ENCODE assay signal across 9 cellular contexts in genomic region chr11:76799061-76799804, GRCh38. TPM values are rescaled to one million over a fixed set of nuclear protein-coding genes. Genes with fewer than 3 reads are reported as not detected.
DNase-seq lines count a peak whose midpoint lies in the region; ATAC-seq, FAIRE-seq and TF ChIP-seq lines count a peak whose summit lies in the region.
"Had no signal": no experiment of that assay in that cellular context is flagged by ENCODE, and none has a peak within 500 bp of the region (broad histone marks: within the 10 kb centered on the region; RNA-seq: fewer than 3 reads in every experiment).

No MANE protein-coding gene starts in this region.

- no peak for TF ChIP-seq EP300 in K562 (IDR thresholded peaks at IDR 0.05; ENCODE audit: low read length)

- H3K9me3 ChIP-seq in K562 (replicated peaks; ENCODE audit: control insufficient read depth, insufficient read depth, low read depth, low read length): no peaks in the 10 kb centered on the region
- H3K9me3 ChIP-seq in iPS-15b (ENCODE audit: control insufficient read depth, insufficient read depth, low read length): no peaks in the 10 kb centered on the region
- no peaks in the 10 kb centered on the region for H3K9me3 ChIP-seq in skeletal muscle tissue (ENCODE audit: control insufficient read depth in 3 of 3, low read length in 3 of 3)

- no TSS peak for BruUV-seq in Calu3 (replicated peaks; lab: Mats Ljungman, UMichigan)
- no TSS peak for BruUV-seq in K562 (replicated peaks; lab: Mats Ljungman, UMichigan)

- POLR2A ChIA-PET in K562 (lab: Yijun Ruan, JAX): interaction anchor here (0.5 to 1.4 kb wide), 6 partner anchors 11 to 230 kb away, joined by 3 to 9 read pairs (median 4); no protein-coding TSS in a partner anchor

- H3K27ac Mint-ChIP-seq in Calu3 (ENCODE audit: unreplicated experiment): peak overlapping the region; percentile 74

- H3K9me1 ChIP-seq in K562 (ENCODE audit: control insufficient read depth, insufficient read depth, low read length): peaks cover 2% of the 10 kb centered on the region

- peak; percentile 97 to 98 for TF ChIP-seq RAD21 in K562 (CRISPR knock-in tag; conservative IDR thresholded peaks at IDR 0.05 in 1 of 2, IDR thresholded peaks at IDR 0.05 in 1 of 2)

- peaks cover 26% of the 10 kb centered on the region; the same call in 2 of the 3 replicates for H3K36me3 ChIP-seq in K562 (ENCODE audit: control insufficient read depth, insufficient read depth, low read length)
- peaks cover 13% of the 10 kb centered on the region for H3K36me3 ChIP-seq in iPS-15b (ENCODE audit: control insufficient read depth, insufficient read depth, low read length)
- H3K36me3 ChIP-seq in skeletal muscle tissue (ENCODE audit: control insufficient read depth in 3 of 3, insufficient read depth in 3 of 3, low read length in 3 of 3): peaks cover 0 to 2% (median 0%) of the 10 kb centered on the region in 3 donors

- peaks cover 3% of the 10 kb centered on the region for H4K20me1 ChIP-seq in K562 (replicated peaks; ENCODE audit: control insufficient read depth, insufficient read depth, low read length)

- peaks cover 39% of the 10 kb centered on the region for H3K36me3 Mint-ChIP-seq in Calu3 (ENCODE audit: insufficient read depth, unreplicated experiment)

- peaks cover 14% of the 10 kb centered on the region for H3K4me1 Mint-ChIP-seq in Calu3 (ENCODE audit: low read depth, unreplicated experiment)

- ATAC-seq in GM21737 (IDR thresholded peaks at IDR 0.05; ENCODE audit: unreplicated experiment): peak; percentile 71
- peak; percentile 98 for ATAC-seq in K562

- H3K4me3 ChIP-seq in K562: no peak overlapping the region
- peak overlapping the region; percentile 48 for H3K4me3 ChIP-seq in iPS-15b (ENCODE audit: low read depth, low read length)
- H3K4me3 ChIP-seq in skeletal muscle tissue (ENCODE audit: low read length in 3 of 3): peak overlapping the region; percentile 24 to 69 (median 33)

- CTCF ChIA-PET in Calu3 (lab: Charles Lee): interaction anchor here (0.7 to 2.8 kb wide), 5 partner anchors 64 to 1146 kb away, joined by 3 to 39 read pairs (median 6); no protein-coding TSS in a partner anchor
- CTCF ChIA-PET in K562 (lab: Yijun Ruan, JAX; ENCODE audit: low intra/inter-chr PET ratio): interaction anchor here (0.7 to 5.4 kb wide), 5 partner anchors 8 to 119 kb away, joined by 3 to 39 read pairs (median 3); no protein-coding TSS in a partner anchor

- 13% methylated on average over 42 of the region's 47 CpGs for WGBS in K562 (ENCODE audit: insufficient coverage, low coverage, missing lambda C conversion rate)

- intact Hi-C loops in Calu3 (cut with micrococcal nuclease; ENCODE audit: unreplicated experiment): loop anchor here (1.0 kb wide), 1 partner anchor 65 kb away; no protein-coding TSS in a partner anchor
- intact Hi-C loops in K562 (cut with micrococcal nuclease): loop anchor here (1.0 kb wide), 1 partner anchor 65 kb away; no protein-coding TSS in a partner anchor

- H3K27me3 ChIP-seq in K562 (ENCODE audit: control insufficient read depth in 2 of 2, insufficient read depth in 2 of 2, low read length in 2 of 2) (no peaks in the 10 kb centered on the region), iPS-15b (ENCODE audit: control insufficient read depth, insufficient read depth, low read length) (no peaks in the 10 kb centered on the region), skeletal muscle tissue (ENCODE audit: control insufficient read depth in 3 of 3, insufficient read depth in 3 of 3, low read length in 3 of 3) (no peaks in the 10 kb centered on the region)

- H3K9me3 Mint-ChIP-seq in Calu3 (ENCODE audit: low read depth, unreplicated experiment): no peaks in the 10 kb centered on the region

- H3K4me2 ChIP-seq in K562 (ENCODE audit: insufficient read depth, low read length): no peak overlapping the region; the same call in 1 of the 2 replicates

- no peaks in the 10 kb centered on the region for H3K27me3 Mint-ChIP-seq in Calu3 (ENCODE audit: unreplicated experiment)

- peak; percentile 46 for FAIRE-seq in K562 (lab: Jason Lieb, UNC)
- FAIRE-seq: TTC549 had no signal

- peak overlapping the region; percentile 70 for H2AFZ ChIP-seq in K562 (ENCODE audit: low read depth, low read length)

- H3K9ac ChIP-seq in K562 (ENCODE audit: insufficient read depth in 1 of 2, low read depth in 2 of 2, low read length in 2 of 2) (peak overlapping the region in 1 of 2 experiments; percentile 86; a peak in 2 of 4 replicates), iPS-15b (ENCODE audit: low read depth, low read length) (peak overlapping the region; percentile 70), skeletal muscle tissue (ENCODE audit: low read depth in 1 of 3, low read length in 3 of 3) (peak overlapping the region; percentile 3 to 70 (median 40))

- in situ Hi-C loops in K562 (cut with MboI): no loop called here

- H3K4me1 ChIP-seq in K562 (replicated peaks in 1 of 2; ENCODE audit: control insufficient read depth in 2 of 2, insufficient read depth in 2 of 2, low read length in 2 of 2) (peaks cover 2 to 21% of the 10 kb centered on the region in 2 experiments; a peak in 3 of 5 replicates), iPS-15b (ENCODE audit: control insufficient read depth, insufficient read depth, low read length) (peaks cover 2% of the 10 kb centered on the region), skeletal muscle tissue (ENCODE audit: control insufficient read depth in 3 of 3, insufficient read depth in 3 of 3, low read length in 3 of 3) (peaks cover 4 to 18% (median 8%) of the 10 kb centered on the region in 3 donors)

- peak overlapping the region; percentile 21 for H3K4me3 Mint-ChIP-seq in Calu3 (ENCODE audit: low read depth, unreplicated experiment)

- peak; percentile 90 for DNase-seq in Calu3
- DNase-seq in MV-4-11 (lab: John Stamatoyannopoulos, UW): peak; percentile 52
- DNase-seq in UCSD-AML1 (lab: John Stamatoyannopoulos, UW; ENCODE audit: unreplicated experiment): peak; percentile 79
- peak; percentile 88 to 96 (median 93) for DNase-seq in K562 (ENCODE audit: extremely low read depth in 1 of 4, low spot score in 3 of 4)
- no peak for DNase-seq in HPDE6-E6E7 (ENCODE audit: extremely low spot score)

- H3K27ac ChIP-seq in K562 (ENCODE audit: extremely low read depth, low read depth, low read length): no peak overlapping the region
- H3K27ac ChIP-seq in skeletal muscle tissue (ENCODE audit: low read depth, low read length): no peak overlapping the region

- peaks cover under 1% of the 10 kb centered on the region; the same call in 1 of the 3 replicates for H3K79me2 ChIP-seq in K562 (ENCODE audit: control insufficient read depth, insufficient read depth, low read length)

- TF ChIP-seq POLR2A in K562 (conservative IDR thresholded peaks at IDR 0.05): 0 out of 2 replicates have a peak, but pooled peaks have one; percentile 40

- TF ChIP-seq CTCF in Calu3 (IDR thresholded peaks at IDR 0.05; ENCODE audit: unreplicated experiment) (peak; percentile 90), K562 (IDR thresholded peaks at IDR 0.05 in 2 of 3, conservative IDR thresholded peaks at IDR 0.05 in 1 of 3; ENCODE audit: insufficient read depth in 2 of 3, low read depth in 1 of 3, low read length in 3 of 3) (peak; percentile 88 to 96 (median 90))

TF ChIP-seq in K562, 482 proteins besides CTCF, POLR2A, EP300 and RAD21 (continues in another document):
- no peak for TF ChIP-seq ZNF277 (CRISPR knock-in tag; IDR thresholded peaks at IDR 0.05; ENCODE audit: borderline replicate concordance)
- TF ChIP-seq CREB5 (CRISPR knock-in tag; IDR thresholded peaks at IDR 0.05): no peak
- TF ChIP-seq SP1 (CRISPR knock-in tag; IDR thresholded peaks at IDR 0.05): peak; percentile 59; the same call in 1 of the 2 replicates

RNA-seq across cellular contexts. Expression of gene TSKU, which starts 16.1 kb away (rescaled TPM):
- 49.0 and 56.1 TPM in 2 replicates for total RNA-seq in Calu3 (2022)
- 11.1 and 28.4 TPM in 2 replicates for total RNA-seq in K562 (2011; cell fraction: chromatin; rRNA removed; ENCODE audit: low replicate concordance)
- 25.8 and 29.7 TPM in 2 replicates for total RNA-seq in K562 (2011; cell fraction: nucleolus; rRNA removed)
- 21.8 and 26.4 TPM in 2 replicates for total RNA-seq in K562 (2011; cell fraction: nucleoplasm; rRNA removed)
- 8.4 and 14.1 TPM in 2 replicates for total RNA-seq in K562 (2014; rRNA removed)
- total RNA-seq in K562 (2014; rRNA removed; fragmentation: Illumina TruSeq; extraction: Trizol): 3.3 and 4.2 TPM in 2 replicates
- total RNA-seq in K562 (2015; rRNA removed; fragmentation: Illumina TruSeq; extraction: Trizol): 6.6 and 6.8 TPM in 2 replicates
- 11.9 and 14.1 TPM in 2 replicates for total RNA-seq in K562 (2021)
- polyA plus RNA-seq in K562 (2011; rRNA removed): 10.1 and 13.8 TPM in 2 replicates
- 13.9 and 37.3 TPM in 2 replicates for polyA plus RNA-seq in K562 (2011; cell fraction: cytosol; rRNA removed)
- 7.1 and 14.0 TPM in 2 replicates for polyA plus RNA-seq in K562 (2011; cell fraction: nucleus; rRNA removed)
- 11.1 and 12.1 TPM in 2 replicates for polyA plus RNA-seq in K562 (2012)
- 8.4 and 12.1 TPM in 2 replicates for polyA plus RNA-seq in K562 (2014; fragmentation: Illumina TruSeq; extraction: Trizol)
- polyA plus RNA-seq in K562 (2014; fragmentation: Nextera tagmentation; extraction: Ambion mirVana): 1 to 10 TPM in 1 of 2 experiments, under 1 TPM in 1; 0.60 to 1.0 TPM
- 9.1 and 12.3 TPM in 2 replicates for polyA plus RNA-seq in K562 (2014; rRNA removed)
- 7.3 and 10.2 TPM in 2 replicates for polyA minus RNA-seq in K562 (2011; rRNA and poly(A)+ RNA removed)
- 11.4 and 12.7 TPM in 2 replicates for polyA minus RNA-seq in K562 (2011; cell fraction: cytosol; rRNA and poly(A)+ RNA removed)
- polyA minus RNA-seq in K562 (2011; cell fraction: nucleus; rRNA and poly(A)+ RNA removed): 12.3 and 13.4 TPM in 2 replicates
- total RNA-seq in skeletal muscle tissue: 6.8 TPM
